ENCODE assay signal across 8 cellular contexts in the genomic region with DNA sequence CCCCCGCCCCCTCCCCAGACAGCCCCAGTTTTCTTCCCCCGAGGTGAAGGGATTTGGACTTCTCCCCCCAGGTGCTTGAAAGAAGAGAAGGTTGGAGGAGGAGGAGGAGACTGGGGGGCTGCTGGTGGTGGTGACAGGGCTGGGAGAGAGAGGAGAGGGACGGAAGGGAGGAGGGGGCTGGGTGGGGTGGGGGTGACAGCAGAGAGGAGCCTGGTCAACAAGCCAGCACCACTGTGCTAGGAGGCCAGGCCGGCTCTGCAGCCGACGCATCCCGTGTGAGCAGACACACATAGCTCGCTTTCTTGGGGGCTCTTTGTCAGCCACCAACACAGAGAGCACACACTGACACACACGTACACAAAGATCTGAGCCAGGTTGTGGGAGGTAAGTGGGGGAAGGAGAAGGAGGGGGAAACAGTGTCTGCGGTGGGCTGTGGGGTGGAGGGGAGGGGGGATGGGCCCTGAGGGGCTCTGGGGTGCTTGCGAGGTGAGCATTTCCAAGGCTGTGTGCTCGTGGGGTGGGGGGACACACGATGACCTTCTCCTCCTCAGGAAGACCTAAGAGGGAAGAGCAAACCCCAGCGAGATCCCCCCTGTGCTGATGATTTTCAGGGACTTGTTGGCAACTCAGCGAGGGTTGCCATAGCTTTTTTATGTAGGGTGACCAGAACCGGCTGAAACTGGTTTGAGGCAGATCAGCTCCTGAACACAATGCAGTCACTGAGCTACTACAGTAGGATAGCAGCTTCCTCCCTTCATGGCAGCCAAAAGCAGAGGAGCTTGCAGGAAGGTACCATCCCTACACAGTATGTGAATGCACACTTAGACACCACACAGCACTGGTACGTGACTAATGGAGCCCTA. TPM values are rescaled to one million over a fixed set of nuclear protein-coding genes. Genes with fewer than 3 reads are reported as not detected.
A peak's percentile ranks its signal among the peaks of the same experiment; 100 is the strongest.
DNase-seq lines count a peak whose midpoint lies in the region; ATAC-seq and TF ChIP-seq lines count a peak whose summit lies in the region.

A gene with protein sequence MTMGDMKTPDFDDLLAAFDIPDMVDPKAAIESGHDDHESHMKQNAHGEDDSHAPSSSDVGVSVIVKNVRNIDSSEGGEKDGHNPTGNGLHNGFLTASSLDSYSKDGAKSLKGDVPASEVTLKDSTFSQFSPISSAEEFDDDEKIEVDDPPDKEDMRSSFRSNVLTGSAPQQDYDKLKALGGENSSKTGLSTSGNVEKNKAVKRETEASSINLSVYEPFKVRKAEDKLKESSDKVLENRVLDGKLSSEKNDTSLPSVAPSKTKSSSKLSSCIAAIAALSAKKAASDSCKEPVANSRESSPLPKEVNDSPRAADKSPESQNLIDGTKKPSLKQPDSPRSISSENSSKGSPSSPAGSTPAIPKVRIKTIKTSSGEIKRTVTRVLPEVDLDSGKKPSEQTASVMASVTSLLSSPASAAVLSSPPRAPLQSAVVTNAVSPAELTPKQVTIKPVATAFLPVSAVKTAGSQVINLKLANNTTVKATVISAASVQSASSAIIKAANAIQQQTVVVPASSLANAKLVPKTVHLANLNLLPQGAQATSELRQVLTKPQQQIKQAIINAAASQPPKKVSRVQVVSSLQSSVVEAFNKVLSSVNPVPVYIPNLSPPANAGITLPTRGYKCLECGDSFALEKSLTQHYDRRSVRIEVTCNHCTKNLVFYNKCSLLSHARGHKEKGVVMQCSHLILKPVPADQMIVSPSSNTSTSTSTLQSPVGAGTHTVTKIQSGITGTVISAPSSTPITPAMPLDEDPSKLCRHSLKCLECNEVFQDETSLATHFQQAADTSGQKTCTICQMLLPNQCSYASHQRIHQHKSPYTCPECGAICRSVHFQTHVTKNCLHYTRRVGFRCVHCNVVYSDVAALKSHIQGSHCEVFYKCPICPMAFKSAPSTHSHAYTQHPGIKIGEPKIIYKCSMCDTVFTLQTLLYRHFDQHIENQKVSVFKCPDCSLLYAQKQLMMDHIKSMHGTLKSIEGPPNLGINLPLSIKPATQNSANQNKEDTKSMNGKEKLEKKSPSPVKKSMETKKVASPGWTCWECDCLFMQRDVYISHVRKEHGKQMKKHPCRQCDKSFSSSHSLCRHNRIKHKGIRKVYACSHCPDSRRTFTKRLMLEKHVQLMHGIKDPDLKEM (N-terminal part only) (plus strand): TSS at position 732 of the 863 bp plus-strand sequence. CDS start 53,411 bp downstream, outside the sequence.

- peak; percentile 78 for ATAC-seq in SK-N-SH treated with all-trans-retinoic acid at 6 μM for 48 hours
- ATAC-seq in HG03342 (IDR thresholded peaks at IDR 0.05; ENCODE audit: unreplicated experiment), result no peak

- H3K4me1 ChIP-seq in esophagus (ENCODE audit: control insufficient read depth in 2 of 2, insufficient read depth in 2 of 2, low read length in 1 of 2), result peaks cover 0 to 4% of the 10 kb centered on the region in 2 donors

- H3K36me3 ChIP-seq in MG63, result peaks cover 34% of the 10 kb centered on the region
- H3K36me3 ChIP-seq in esophagus (ENCODE audit: control insufficient read depth in 2 of 2, insufficient read depth in 2 of 2, low read length in 1 of 2), result no peaks in the 10 kb centered on the region

- H3K27me3 ChIP-seq in MG63, result no peaks in the 10 kb centered on the region
- no peaks in the 10 kb centered on the region for H3K27me3 ChIP-seq in esophagus (ENCODE audit: control insufficient read depth in 1 of 2, insufficient read depth in 2 of 2, low read length in 2 of 2)

- H3K27me3 Mint-ChIP-seq in Calu3 (ENCODE audit: unreplicated experiment) (no peaks in the 10 kb centered on the region), type B pancreatic cell (no peaks in the 10 kb centered on the region)

- peak within 1 kb of the TSS; percentile 86 to 93 for H3K27ac ChIP-seq in esophagus (ENCODE audit: low read depth in 2 of 2, low read length in 1 of 2)

- TF ChIP-seq CTCF in Calu3 (IDR thresholded peaks at IDR 0.05; ENCODE audit: unreplicated experiment) (no peak), type B pancreatic cell (conservative IDR thresholded peaks at IDR 0.05) (no peak)

- BruUV-seq in Calu3 (replicated peaks; lab: Mats Ljungman, UMichigan), result no TSS peak

- peaks cover 69% of the 10 kb centered on the region for H3K4me1 Mint-ChIP-seq in Calu3 (ENCODE audit: low read depth, unreplicated experiment)
- H3K4me1 Mint-ChIP-seq in type B pancreatic cell (ENCODE audit: unreplicated experiment), result peaks cover 76% of the 10 kb centered on the region

- H3K4me3 ChIP-seq in MG63 (peak within 1 kb of the TSS; percentile 50), esophagus (ENCODE audit: low read depth in 1 of 2, low read length in 2 of 2) (peak within 1 kb of the TSS; percentile 56 to 77)

- CTCF ChIA-PET in Calu3 (lab: Charles Lee), result interaction anchor here (0.7 to 1.3 kb wide), 7 partner anchors 51 to 319 kb away, joined by 3 to 7 read pairs (median 3); no protein-coding TSS in a partner anchor

- DNase-seq in Calu3 (peak; percentile 71), MG63 (peak; percentile 23), middle frontal gyrus (ENCODE audit: extremely low spot score, low spot score) (peak; percentile 73), type B pancreatic cell (ENCODE audit: extremely low spot score, unreplicated experiment) (peak; percentile 76), KG1 (lab: John Stamatoyannopoulos, UW) (no peak)

- H3K36me3 Mint-ChIP-seq in Calu3 (ENCODE audit: insufficient read depth, unreplicated experiment) (peaks cover 75% of the 10 kb centered on the region), type B pancreatic cell (peaks cover 47% of the 10 kb centered on the region)

- H3K9me3 ChIP-seq in MG63 (no peaks in the 10 kb centered on the region), esophagus (ENCODE audit: control insufficient read depth in 2 of 2, insufficient read depth in 1 of 2, low read depth in 1 of 2, low read length in 1 of 2) (no peaks in the 10 kb centered on the region)

- intact Hi-C loops in Calu3 (cut with micrococcal nuclease; ENCODE audit: unreplicated experiment), result loop anchor here (10.0 kb wide), 1 partner anchor 200 kb away; no protein-coding TSS in a partner anchor

- peak within 1 kb of the TSS; percentile 98 for H3K27ac Mint-ChIP-seq in Calu3 (ENCODE audit: unreplicated experiment)
- H3K27ac Mint-ChIP-seq in type B pancreatic cell, result peak within 1 kb of the TSS; percentile 98

- H3K9me3 Mint-ChIP-seq in Calu3 (ENCODE audit: low read depth, unreplicated experiment) (peaks cover 3% of the 10 kb centered on the region), type B pancreatic cell (no peaks in the 10 kb centered on the region)

- 32 to 50% methylated on average over 17 of the region's 17 CpGs for WGBS in esophagus, 2 donors

- peak within 1 kb of the TSS; percentile 73 for H3K4me3 Mint-ChIP-seq in Calu3 (ENCODE audit: low read depth, unreplicated experiment)
- H3K4me3 Mint-ChIP-seq in type B pancreatic cell, result peak within 1 kb of the TSS; percentile 86

TF ChIP-seq in SK-N-SH treated with all-trans-retinoic acid at 6 μM for 48 hours, 23 proteins besides CTCF, POLR2A, EP300 and RAD21:
- TF ChIP-seq, protein P1, sequence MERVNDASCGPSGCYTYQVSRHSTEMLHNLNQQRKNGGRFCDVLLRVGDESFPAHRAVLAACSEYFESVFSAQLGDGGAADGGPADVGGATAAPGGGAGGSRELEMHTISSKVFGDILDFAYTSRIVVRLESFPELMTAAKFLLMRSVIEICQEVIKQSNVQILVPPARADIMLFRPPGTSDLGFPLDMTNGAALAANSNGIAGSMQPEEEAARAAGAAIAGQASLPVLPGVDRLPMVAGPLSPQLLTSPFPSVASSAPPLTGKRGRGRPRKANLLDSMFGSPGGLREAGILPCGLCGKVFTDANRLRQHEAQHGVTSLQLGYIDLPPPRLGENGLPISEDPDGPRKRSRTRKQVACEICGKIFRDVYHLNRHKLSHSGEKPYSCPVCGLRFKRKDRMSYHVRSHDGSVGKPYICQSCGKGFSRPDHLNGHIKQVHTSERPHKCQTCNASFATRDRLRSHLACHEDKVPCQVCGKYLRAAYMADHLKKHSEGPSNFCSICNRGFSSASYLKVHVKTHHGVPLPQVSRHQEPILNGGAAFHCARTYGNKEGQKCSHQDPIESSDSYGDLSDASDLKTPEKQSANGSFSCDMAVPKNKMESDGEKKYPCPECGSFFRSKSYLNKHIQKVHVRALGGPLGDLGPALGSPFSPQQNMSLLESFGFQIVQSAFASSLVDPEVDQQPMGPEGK (CRISPR knock-in tag; IDR thresholded peaks at IDR 0.05; ENCODE audit: borderline replicate concordance), result no peak
- no peak for TF ChIP-seq ZNF565 (CRISPR knock-in tag; conservative IDR thresholded peaks at IDR 0.05; ENCODE audit: low read depth)
- TF ChIP-seq, protein P2, sequence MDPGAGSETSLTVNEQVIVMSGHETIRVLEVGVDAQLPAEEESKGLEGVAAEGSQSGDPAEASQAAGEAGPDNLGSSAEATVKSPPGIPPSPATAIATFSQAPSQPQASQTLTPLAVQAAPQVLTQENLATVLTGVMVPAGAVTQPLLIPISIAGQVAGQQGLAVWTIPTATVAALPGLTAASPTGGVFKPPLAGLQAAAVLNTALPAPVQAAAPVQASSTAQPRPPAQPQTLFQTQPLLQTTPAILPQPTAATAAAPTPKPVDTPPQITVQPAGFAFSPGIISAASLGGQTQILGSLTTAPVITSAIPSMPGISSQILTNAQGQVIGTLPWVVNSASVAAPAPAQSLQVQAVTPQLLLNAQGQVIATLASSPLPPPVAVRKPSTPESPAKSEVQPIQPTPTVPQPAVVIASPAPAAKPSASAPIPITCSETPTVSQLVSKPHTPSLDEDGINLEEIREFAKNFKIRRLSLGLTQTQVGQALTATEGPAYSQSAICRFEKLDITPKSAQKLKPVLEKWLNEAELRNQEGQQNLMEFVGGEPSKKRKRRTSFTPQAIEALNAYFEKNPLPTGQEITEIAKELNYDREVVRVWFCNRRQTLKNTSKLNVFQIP (CRISPR knock-in tag; IDR thresholded peaks at IDR 0.05; ENCODE audit: borderline replicate concordance, low read depth), result no peak
- TF ChIP-seq, protein P3, sequence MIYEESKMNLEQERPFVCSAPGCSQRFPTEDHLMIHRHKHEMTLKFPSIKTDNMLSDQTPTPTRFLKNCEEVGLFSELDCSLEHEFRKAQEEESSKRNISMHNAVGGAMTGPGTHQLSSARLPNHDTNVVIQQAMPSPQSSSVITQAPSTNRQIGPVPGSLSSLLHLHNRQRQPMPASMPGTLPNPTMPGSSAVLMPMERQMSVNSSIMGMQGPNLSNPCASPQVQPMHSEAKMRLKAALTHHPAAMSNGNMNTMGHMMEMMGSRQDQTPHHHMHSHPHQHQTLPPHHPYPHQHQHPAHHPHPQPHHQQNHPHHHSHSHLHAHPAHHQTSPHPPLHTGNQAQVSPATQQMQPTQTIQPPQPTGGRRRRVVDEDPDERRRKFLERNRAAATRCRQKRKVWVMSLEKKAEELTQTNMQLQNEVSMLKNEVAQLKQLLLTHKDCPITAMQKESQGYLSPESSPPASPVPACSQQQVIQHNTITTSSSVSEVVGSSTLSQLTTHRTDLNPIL (CRISPR knock-in tag; IDR thresholded peaks at IDR 0.05; ENCODE audit: low read depth), result no peak
- no peak for TF ChIP-seq ZFP30 (CRISPR knock-in tag; IDR thresholded peaks at IDR 0.05)

RNA-seq across cellular contexts. Expression of the gene that starts here (rescaled TPM):
- total RNA-seq in Calu3 (2022), result 124 and 150 TPM in 2 replicates
- 18.6 and 20.2 TPM in 2 replicates for total RNA-seq in MG63 (2014; rRNA removed; shearing (Covaris generic); ENCODE audit: low replicate concordance)
- 10 to 100 TPM in 1 of 2 donors, 1 to 10 TPM in 1; 9.9 to 10.6 TPM for polyA plus RNA-seq in esophagus
- 80.0 and 137 TPM in 2 replicates for total RNA-seq in type B pancreatic cell (ENCODE audit: low replicate concordance)
